11 cellular contexts compared by ENCODE assay signal in genomic region chr16:31581065-31581464, GRCh38. TPM values are rescaled to one million over a fixed set of nuclear protein-coding genes. Genes with fewer than 3 reads are reported as not detected.
"Had no signal": no experiment of that assay in that cellular context is flagged by ENCODE, and none has a peak within 500 bp of the region (broad histone marks: within the 10 kb centered on the region; RNA-seq: fewer than 3 reads in every experiment).

No MANE protein-coding gene starts in this region.

RNA-seq across cellular contexts. Expression of gene AHSP, which starts 53.4 kb away (rescaled TPM):
- total RNA-seq: suprapubic skin, thoracic aorta, thyroid gland, tibial nerve, transverse colon, upper lobe of left lung, upper lobe of right lung, ureter, vagina had no signal
- polyA plus RNA-seq: stomach, urinary bladder had no signal
